In genomic region chr10:50885097-50885859, GRCh38 we compare ENCODE assay signal across 1 cellular context.
TF ChIP-seq lines count a peak whose summit lies in the region.

Gene A1CF, minus strand, starts transcription at chr10:50885627. Its CDS starts 25,687 bp downstream, at chr10:50859940.

TF ChIP-seq in HCT116, 20 proteins besides CTCF, POLR2A, EP300 and RAD21 (continued from another document):
- no peak for TF ChIP-seq REST (IDR thresholded peaks at IDR 0.05; ENCODE audit: low read depth)
- TF ChIP-seq SIN3A (IDR thresholded peaks at IDR 0.05; ENCODE audit: low read depth): no peak
TF ChIP-seq in HCT116: peak in this region for 0.
